9 cellular contexts compared by ENCODE assay signal in the genomic region with DNA sequence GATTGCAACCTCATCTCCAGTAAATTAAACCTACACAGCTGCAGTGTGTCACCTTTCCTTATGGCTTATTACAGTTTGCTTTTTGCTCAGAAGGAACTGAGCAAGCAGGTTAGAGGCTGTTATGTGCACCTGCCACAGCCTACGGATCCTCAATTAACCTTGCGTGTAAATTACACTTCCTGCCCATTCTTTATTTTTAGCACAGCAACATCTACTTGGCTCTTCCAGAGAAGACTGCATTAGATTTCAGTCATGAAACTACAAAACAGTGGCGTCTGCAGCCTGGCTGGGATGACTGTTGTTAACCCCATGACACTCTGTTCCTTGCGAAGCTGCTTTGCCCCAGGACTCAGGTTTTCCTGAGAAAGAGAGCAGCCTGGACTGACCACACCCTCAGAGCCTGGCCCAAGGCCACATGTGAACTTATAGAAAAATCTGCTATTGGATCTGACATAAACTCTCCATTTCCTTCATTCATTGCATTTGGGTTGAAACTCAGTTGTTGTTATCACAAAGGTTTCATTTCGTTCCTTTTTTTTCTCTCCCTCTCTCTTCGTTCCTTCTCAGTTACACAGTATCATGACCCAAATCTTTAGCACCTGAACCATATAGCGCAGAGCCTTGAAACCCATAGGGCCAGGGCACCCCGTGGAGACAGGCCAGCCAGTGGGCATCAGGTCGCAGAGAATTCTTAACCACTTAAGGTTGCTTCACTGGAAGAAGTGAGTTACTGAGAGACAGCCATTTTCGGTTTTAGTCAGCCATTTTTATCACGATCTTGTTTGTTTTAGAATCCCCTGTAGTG.
DNase-seq lines count a peak whose midpoint lies in the region; ATAC-seq lines count a peak whose summit lies in the region.
"Had no signal": no experiment of that assay in that cellular context is flagged by ENCODE, and none has a peak within 500 bp of the region (broad histone marks: within the 10 kb centered on the region; RNA-seq: fewer than 3 reads in every experiment).

No MANE protein-coding gene starts in this region.

- ATAC-seq in activated CD4-positive, alpha-beta T cell treated with anti-CD3 and anti-CD28 coated beads for 36 hours = peak; percentile 87
- peak; percentile 63 for ATAC-seq in HG03066 (IDR thresholded peaks at IDR 0.05; ENCODE audit: low read depth, unreplicated experiment)
- peak; percentile 38 for ATAC-seq in esophagus mucosa

- peaks cover 34% of the 10 kb centered on the region for H3K4me1 Mint-ChIP-seq in activated CD4-positive, alpha-beta T cell treated with anti-CD3 and anti-CD28 coated beads for 36 hours

- H3K36me3 Mint-ChIP-seq in activated CD4-positive, alpha-beta T cell treated with anti-CD3 and anti-CD28 coated beads for 36 hours (ENCODE audit: low read depth) = no peaks in the 10 kb centered on the region
- H3K36me3 Mint-ChIP-seq: immature natural killer cell had no signal

- H3K9me3 Mint-ChIP-seq in activated CD4-positive, alpha-beta T cell treated with anti-CD3 and anti-CD28 coated beads for 36 hours (ENCODE audit: low read depth) = no peaks in the 10 kb centered on the region
- H3K9me3 Mint-ChIP-seq: immature natural killer cell had no signal

- intact Hi-C loops in activated CD4-positive, alpha-beta T cell treated with anti-CD3 and anti-CD28 coated beads for 36 hours (cut with DNase I, micrococcal nuclease) = loop anchor here (1.0 to 2.0 kb wide), 8 partner anchors 16 to 230 kb away; no protein-coding TSS in a partner anchor

- peak overlapping the region; percentile 99 for H3K27ac Mint-ChIP-seq in activated CD4-positive, alpha-beta T cell treated with anti-CD3 and anti-CD28 coated beads for 36 hours

- CTCF ChIA-PET in activated CD4-positive, alpha-beta T cell treated with anti-CD3 and anti-CD28 coated beads for 36 hours (lab: Charles Lee) = interaction anchor here (0.6 to 2.3 kb wide), 7 partner anchors 15 to 226 kb away, joined by 3 to 8 read pairs (median 3); no protein-coding TSS in a partner anchor

- peak overlapping the region; percentile 58 for H3K4me3 Mint-ChIP-seq in activated CD4-positive, alpha-beta T cell treated with anti-CD3 and anti-CD28 coated beads for 36 hours

- peak; percentile 65 for DNase-seq in activated CD4-positive, alpha-beta T cell treated with anti-CD3 and anti-CD28 coated beads for 36 hours
- DNase-seq in activated CD4-positive, alpha-beta T cell treated with anti-CD3 and anti-CD28 coated beads for 1 hour = no peak
- peak; percentile 65 for DNase-seq in NCI-H510A treated with DMSO at 0.1 percent for 48 hours (lab: John Stamatoyannopoulos, UW)
- no peak for DNase-seq in NCI-H526 treated with DMSO at 0.1 percent for 48 hours (lab: John Stamatoyannopoulos, UW)
- DNase-seq in NCI-H82 (lab: John Stamatoyannopoulos, UW) = no peak
- DNase-seq in cerebellum (ENCODE audit: low spot score) = no peak

- no peaks in the 10 kb centered on the region for H3K27me3 Mint-ChIP-seq in activated CD4-positive, alpha-beta T cell treated with anti-CD3 and anti-CD28 coated beads for 36 hours

- POLR2A ChIA-PET in activated CD4-positive, alpha-beta T cell treated with anti-CD3 and anti-CD28 coated beads for 36 hours (lab: Charles Lee) = interaction anchor here (0.6 to 1.3 kb wide), 7 partner anchors 16 to 440 kb away, joined by 3 to 7 read pairs (median 4); no protein-coding TSS in a partner anchor

Comparison
In these comparisons a context has a peak if more than half of its experiments do, and no peak if none do; other contexts are left out.
1. DNase-seq: peak in activated CD4-positive, alpha-beta T cell treated with anti-CD3 and anti-CD28 coated beads for 36 hours (single experiment) and NCI-H510A treated with DMSO at 0.1 percent for 48 hours (single experiment); none in activated CD4-positive, alpha-beta T cell treated with anti-CD3 and anti-CD28 coated beads for 1 hour (single experiment), NCI-H526 treated with DMSO at 0.1 percent for 48 hours (single experiment), NCI-H82 (single experiment) and cerebellum (single experiment).
2. Peak in every context shown above with its lines, with median percentiles within 50 percentile points of each other: ATAC-seq.